ENCODE assay signal across 9 cellular contexts in genomic region chr16:8842016-8842415, GRCh38. TPM values are rescaled to one million over a fixed set of nuclear protein-coding genes. Genes with fewer than 3 reads are reported as not detected.
"Had no signal": no experiment of that assay in that cellular context is flagged by ENCODE, and none has a peak within 500 bp of the region (broad histone marks: within the 10 kb centered on the region; RNA-seq: fewer than 3 reads in every experiment).

No MANE protein-coding gene starts in this region.

RNA-seq across cellular contexts. Expression of gene LITAFD, which starts 40.1 kb away (rescaled TPM):
- total RNA-seq: activated CD8-positive, alpha-beta memory T cell treated with anti-CD3 and anti-CD28 coated beads for 36 hours; activated naive CD8-positive, alpha-beta T cell treated with anti-CD3 and anti-CD28 coated beads for 36 hours; activated T-cell treated with anti-CD3 and anti-CD28 coated beads, Interleukin-2, amount 50 U/mL, for 72 hours; body of pancreas; cardiac septum; dermis microvascular lymphatic vessel endothelial cell; lower leg skin; occipital lobe; SJSA1 had no signal
